ENCODE assay signal across 25 cellular contexts in the genomic region with DNA sequence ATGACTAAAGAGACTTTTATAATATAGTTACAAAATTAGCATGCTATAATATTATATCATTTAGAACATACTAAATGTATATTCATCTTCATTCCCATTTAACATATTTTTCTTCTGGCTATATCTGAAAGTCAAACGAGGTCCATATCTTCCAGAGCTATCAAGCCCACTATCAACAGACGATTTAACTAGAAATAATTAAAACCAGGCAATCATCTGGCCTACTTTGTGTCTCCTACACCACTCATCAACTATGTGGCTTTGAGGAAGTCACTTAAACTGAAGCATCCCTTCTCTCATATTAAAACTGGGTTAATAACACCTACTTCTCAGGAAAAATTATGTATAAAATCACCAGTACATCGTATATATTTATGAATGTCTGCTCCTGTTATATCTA.
"Had no signal": no experiment of that assay in that cellular context is flagged by ENCODE, and none has a peak within 500 bp of the region (broad histone marks: within the 10 kb centered on the region; RNA-seq: fewer than 3 reads in every experiment).

No MANE protein-coding gene starts in this region.

- H2AFZ ChIP-seq: hepatocyte had no signal

- H3K4me3 ChIP-seq: colonic mucosa, coronary artery, dorsolateral prefrontal cortex, esophagus muscularis mucosa, esophagus squamous epithelium, gastrocnemius medialis, gastroesophageal sphincter, heart left ventricle, heart right ventricle, hepatocyte had no signal

- H3K4me1 ChIP-seq: colonic mucosa, esophagus muscularis mucosa, esophagus squamous epithelium, foreskin keratinocyte, gastrocnemius medialis, gastroesophageal sphincter, heart left ventricle, heart right ventricle had no signal

- H3K4me2 ChIP-seq: hepatocyte had no signal

- H3K36me3 ChIP-seq: colonic mucosa, esophagus muscularis mucosa, esophagus squamous epithelium, gastrocnemius medialis, gastroesophageal sphincter, heart left ventricle, heart right ventricle had no signal

- DNase-seq: colonic mucosa; cortex of kidney; dermis blood vessel endothelial cell; dorsolateral prefrontal cortex; effector CD4-positive, alpha-beta T cell; effector CD8-positive, alpha-beta T cell; effector memory CD4-positive, alpha-beta T cell; effector memory CD8-positive, alpha-beta T cell; endodermal cell; erythroblast; esophagus squamous epithelium; foreskin fibroblast; foreskin keratinocyte; foreskin melanocyte; gastrocnemius medialis; glutamatergic neuron; head of caudate nucleus; heart left ventricle; heart right ventricle had no signal

- H3K27ac ChIP-seq: colonic mucosa, coronary artery, dorsolateral prefrontal cortex, epithelial cell of prostate, esophagus muscularis mucosa, esophagus squamous epithelium, foreskin keratinocyte, gastrocnemius medialis, gastroesophageal sphincter, heart left ventricle, heart right ventricle, hepatocyte had no signal

- H3K27me3 ChIP-seq: colonic mucosa, dorsolateral prefrontal cortex, esophagus muscularis mucosa, esophagus squamous epithelium, foreskin keratinocyte, gastrocnemius medialis, gastroesophageal sphincter, heart left ventricle, heart right ventricle, hepatocyte had no signal

- ATAC-seq: effector memory CD8-positive, alpha-beta T cell; esophagus mucosa; foreskin keratinocyte; gastrocnemius medialis; gastroesophageal sphincter; heart left ventricle; heart right ventricle had no signal

- H3K79me2 ChIP-seq: hepatocyte had no signal

- H3K9me3 ChIP-seq: colonic mucosa, esophagus muscularis mucosa, esophagus squamous epithelium, gastrocnemius medialis, gastroesophageal sphincter, heart left ventricle, heart right ventricle had no signal
